Comparison of ENCODE assay signal across 1 cellular context in the genomic region with DNA sequence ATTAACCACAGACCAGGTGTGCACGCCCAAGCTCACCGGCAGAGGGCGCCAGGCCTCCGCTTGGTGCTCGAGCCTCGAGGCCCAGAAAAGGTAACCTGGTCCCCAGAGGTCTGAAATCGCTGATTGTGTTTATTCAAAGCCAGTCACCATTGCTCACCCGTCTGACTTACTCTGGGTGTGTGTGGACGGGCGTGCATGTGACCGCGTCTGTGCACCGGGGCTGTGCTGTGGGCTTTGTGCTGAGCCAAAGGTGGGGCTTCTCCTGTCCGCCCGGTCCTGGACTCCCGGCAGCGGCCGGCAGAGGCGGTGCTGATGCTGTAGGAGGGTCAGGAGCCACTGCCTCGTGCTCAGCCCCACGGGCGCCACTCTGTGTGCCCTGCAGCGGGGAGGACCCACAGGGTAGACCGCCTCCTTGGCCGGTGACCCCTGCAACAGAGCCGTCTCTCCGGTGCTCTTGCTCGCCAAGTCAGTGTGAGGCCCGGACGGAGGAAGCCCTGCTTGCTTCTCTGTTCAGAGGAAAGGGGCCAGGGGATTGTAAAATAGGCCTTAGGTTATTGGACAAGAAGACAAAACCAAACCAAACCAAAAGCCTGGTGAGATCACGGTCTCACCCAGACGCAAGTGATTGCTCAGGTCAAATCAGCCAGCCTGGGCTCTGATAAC.
TF ChIP-seq lines count a peak whose summit lies in the region.

No MANE protein-coding gene starts in this region.

TF ChIP-seq in HepG2, 621 proteins besides CTCF, POLR2A, EP300 and RAD21 (continued from another document and continues in another):
- TF ChIP-seq KDM5A (IDR thresholded peaks at IDR 0.05; ENCODE audit: borderline replicate concordance, low read length) (no peak), FOXA1 (IDR thresholded peaks at IDR 0.05) (no peak), FOXA1 (CRISPR knock-in tag; IDR thresholded peaks at IDR 0.05) (peak; percentile 35; the same call in 1 of the 2 replicates), HNF4G (IDR thresholded peaks at IDR 0.05; ENCODE audit: borderline replicate concordance, low read depth, low read length) (no peak), HNF4G (CRISPR knock-in tag; IDR thresholded peaks at IDR 0.05; ENCODE audit: borderline replicate concordance, low read depth) (no peak), ZNF773 (CRISPR knock-in tag; IDR thresholded peaks at IDR 0.05; ENCODE audit: borderline replicate concordance) (no peak), HMG20A (CRISPR knock-in tag; IDR thresholded peaks at IDR 0.05; ENCODE audit: borderline replicate concordance) (no peak), ERF (CRISPR knock-in tag; IDR thresholded peaks at IDR 0.05) (peak; percentile 70; the same call in 1 of the 2 replicates), ZNF282 (IDR thresholded peaks at IDR 0.05; ENCODE audit: partially characterized antibody) (no peak), KLF16 (CRISPR knock-in tag; IDR thresholded peaks at IDR 0.05) (peak in 1 of 2 experiments; percentile 48; a peak in 1 of 4 replicates), YY1 (IDR thresholded peaks at IDR 0.05; ENCODE audit: insufficient read depth, insufficient replicate concordance, low read depth, low read length) (no peak), HOXD1 (CRISPR knock-in tag; IDR thresholded peaks at IDR 0.05) (no peak), RFXAP (CRISPR knock-in tag; IDR thresholded peaks at IDR 0.05; ENCODE audit: borderline replicate concordance) (peak; percentile 61; the same call in 1 of the 2 replicates), GATAD1 (CRISPR knock-in tag; IDR thresholded peaks at IDR 0.05) (0 out of 2 replicates have a peak, but pooled peaks have one; percentile 28), ZSCAN21 (CRISPR knock-in tag; IDR thresholded peaks at IDR 0.05; ENCODE audit: borderline replicate concordance) (0 out of 2 replicates have a peak, but pooled peaks have one; percentile 37), RNF2 (conservative IDR thresholded peaks at IDR 0.05; ENCODE audit: low read depth) (peak; percentile 72), ZNF331 (CRISPR knock-in tag; IDR thresholded peaks at IDR 0.05) (peak; percentile 31; the same call in 1 of the 2 replicates), RXRA (CRISPR knock-in tag; IDR thresholded peaks at IDR 0.05) (peak; percentile 23; the same call in 1 of the 2 replicates), ZNF605 (CRISPR knock-in tag; IDR thresholded peaks at IDR 0.05) (no peak; the same call in 1 of the 2 replicates), ZNF558 (CRISPR knock-in tag; IDR thresholded peaks at IDR 0.05; ENCODE audit: borderline replicate concordance) (no peak), ZFP36L1 (CRISPR knock-in tag; IDR thresholded peaks at IDR 0.05) (peak; percentile 73; the same call in 1 of the 2 replicates), RXRB (CRISPR knock-in tag; IDR thresholded peaks at IDR 0.05; ENCODE audit: borderline replicate concordance) (peak; percentile 20; the same call in 1 of the 2 replicates), HDAC2 (CRISPR knock-in tag; IDR thresholded peaks at IDR 0.05) (peak; percentile 55), PHF21A (CRISPR knock-in tag; IDR thresholded peaks at IDR 0.05) (peak; percentile 56; the same call in 1 of the 2 replicates), ZC3H4 (CRISPR knock-in tag; IDR thresholded peaks at IDR 0.05; ENCODE audit: borderline replicate concordance) (no peak), ZNF10 (CRISPR knock-in tag; IDR thresholded peaks at IDR 0.05; ENCODE audit: borderline replicate concordance, low read depth) (no peak), CENPX (CRISPR knock-in tag; IDR thresholded peaks at IDR 0.05) (no peak), MAFF (IDR thresholded peaks at IDR 0.05; ENCODE audit: low read depth, low read length) (peak; percentile 55), ZEB1 (IDR thresholded peaks at IDR 0.05; ENCODE audit: insufficient replicate concordance, low read depth) (no peak), ZNF772 (CRISPR knock-in tag; IDR thresholded peaks at IDR 0.05) (no peak), STAG1 (CRISPR knock-in tag; IDR thresholded peaks at IDR 0.05) (peak; percentile 92)
- TF ChIP-seq, protein P1, sequence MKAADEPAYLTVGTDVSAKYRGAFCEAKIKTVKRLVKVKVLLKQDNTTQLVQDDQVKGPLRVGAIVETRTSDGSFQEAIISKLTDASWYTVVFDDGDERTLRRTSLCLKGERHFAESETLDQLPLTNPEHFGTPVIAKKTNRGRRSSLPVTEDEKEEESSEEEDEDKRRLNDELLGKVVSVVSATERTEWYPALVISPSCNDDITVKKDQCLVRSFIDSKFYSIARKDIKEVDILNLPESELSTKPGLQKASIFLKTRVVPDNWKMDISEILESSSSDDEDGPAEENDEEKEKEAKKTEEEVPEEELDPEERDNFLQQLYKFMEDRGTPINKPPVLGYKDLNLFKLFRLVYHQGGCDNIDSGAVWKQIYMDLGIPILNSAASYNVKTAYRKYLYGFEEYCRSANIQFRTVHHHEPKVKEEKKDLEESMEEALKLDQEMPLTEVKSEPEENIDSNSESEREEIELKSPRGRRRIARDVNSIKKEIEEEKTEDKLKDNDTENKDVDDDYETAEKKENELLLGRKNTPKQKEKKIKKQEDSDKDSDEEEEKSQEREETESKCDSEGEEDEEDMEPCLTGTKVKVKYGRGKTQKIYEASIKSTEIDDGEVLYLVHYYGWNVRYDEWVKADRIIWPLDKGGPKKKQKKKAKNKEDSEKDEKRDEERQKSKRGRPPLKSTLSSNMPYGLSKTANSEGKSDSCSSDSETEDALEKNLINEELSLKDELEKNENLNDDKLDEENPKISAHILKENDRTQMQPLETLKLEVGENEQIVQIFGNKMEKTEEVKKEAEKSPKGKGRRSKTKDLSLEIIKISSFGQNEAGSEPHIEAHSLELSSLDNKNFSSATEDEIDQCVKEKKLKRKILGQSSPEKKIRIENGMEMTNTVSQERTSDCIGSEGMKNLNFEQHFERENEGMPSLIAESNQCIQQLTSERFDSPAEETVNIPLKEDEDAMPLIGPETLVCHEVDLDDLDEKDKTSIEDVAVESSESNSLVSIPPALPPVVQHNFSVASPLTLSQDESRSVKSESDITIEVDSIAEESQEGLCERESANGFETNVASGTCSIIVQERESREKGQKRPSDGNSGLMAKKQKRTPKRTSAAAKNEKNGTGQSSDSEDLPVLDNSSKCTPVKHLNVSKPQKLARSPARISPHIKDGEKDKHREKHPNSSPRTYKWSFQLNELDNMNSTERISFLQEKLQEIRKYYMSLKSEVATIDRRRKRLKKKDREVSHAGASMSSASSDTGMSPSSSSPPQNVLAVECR (CRISPR knock-in tag; IDR thresholded peaks at IDR 0.05; ENCODE audit: borderline replicate concordance): peak; percentile 45; the same call in 1 of the 2 replicates
- TF ChIP-seq, protein P2, sequence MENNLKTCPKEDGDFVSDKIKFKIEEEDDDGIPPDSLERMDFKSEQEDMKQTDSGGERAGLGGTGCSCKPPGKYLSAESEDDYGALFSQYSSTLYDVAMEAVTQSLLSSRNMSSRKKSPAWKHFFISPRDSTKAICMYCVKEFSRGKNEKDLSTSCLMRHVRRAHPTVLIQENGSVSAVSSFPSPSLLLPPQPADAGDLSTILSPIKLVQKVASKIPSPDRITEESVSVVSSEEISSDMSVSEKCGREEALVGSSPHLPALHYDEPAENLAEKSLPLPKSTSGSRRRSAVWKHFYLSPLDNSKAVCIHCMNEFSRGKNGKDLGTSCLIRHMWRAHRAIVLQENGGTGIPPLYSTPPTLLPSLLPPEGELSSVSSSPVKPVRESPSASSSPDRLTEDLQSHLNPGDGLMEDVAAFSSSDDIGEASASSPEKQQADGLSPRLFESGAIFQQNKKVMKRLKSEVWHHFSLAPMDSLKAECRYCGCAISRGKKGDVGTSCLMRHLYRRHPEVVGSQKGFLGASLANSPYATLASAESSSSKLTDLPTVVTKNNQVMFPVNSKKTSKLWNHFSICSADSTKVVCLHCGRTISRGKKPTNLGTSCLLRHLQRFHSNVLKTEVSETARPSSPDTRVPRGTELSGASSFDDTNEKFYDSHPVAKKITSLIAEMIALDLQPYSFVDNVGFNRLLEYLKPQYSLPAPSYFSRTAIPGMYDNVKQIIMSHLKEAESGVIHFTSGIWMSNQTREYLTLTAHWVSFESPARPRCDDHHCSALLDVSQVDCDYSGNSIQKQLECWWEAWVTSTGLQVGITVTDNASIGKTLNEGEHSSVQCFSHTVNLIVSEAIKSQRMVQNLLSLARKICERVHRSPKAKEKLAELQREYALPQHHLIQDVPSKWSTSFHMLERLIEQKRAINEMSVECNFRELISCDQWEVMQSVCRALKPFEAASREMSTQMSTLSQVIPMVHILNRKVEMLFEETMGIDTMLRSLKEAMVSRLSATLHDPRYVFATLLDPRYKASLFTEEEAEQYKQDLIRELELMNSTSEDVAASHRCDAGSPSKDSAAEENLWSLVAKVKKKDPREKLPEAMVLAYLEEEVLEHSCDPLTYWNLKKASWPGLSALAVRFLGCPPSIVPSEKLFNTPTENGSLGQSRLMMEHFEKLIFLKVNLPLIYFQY (CRISPR knock-in tag; IDR thresholded peaks at IDR 0.05; ENCODE audit: borderline replicate concordance): 0 out of 2 replicates have a peak, but pooled peaks have one; percentile 33
- TF ChIP-seq, protein P3, sequence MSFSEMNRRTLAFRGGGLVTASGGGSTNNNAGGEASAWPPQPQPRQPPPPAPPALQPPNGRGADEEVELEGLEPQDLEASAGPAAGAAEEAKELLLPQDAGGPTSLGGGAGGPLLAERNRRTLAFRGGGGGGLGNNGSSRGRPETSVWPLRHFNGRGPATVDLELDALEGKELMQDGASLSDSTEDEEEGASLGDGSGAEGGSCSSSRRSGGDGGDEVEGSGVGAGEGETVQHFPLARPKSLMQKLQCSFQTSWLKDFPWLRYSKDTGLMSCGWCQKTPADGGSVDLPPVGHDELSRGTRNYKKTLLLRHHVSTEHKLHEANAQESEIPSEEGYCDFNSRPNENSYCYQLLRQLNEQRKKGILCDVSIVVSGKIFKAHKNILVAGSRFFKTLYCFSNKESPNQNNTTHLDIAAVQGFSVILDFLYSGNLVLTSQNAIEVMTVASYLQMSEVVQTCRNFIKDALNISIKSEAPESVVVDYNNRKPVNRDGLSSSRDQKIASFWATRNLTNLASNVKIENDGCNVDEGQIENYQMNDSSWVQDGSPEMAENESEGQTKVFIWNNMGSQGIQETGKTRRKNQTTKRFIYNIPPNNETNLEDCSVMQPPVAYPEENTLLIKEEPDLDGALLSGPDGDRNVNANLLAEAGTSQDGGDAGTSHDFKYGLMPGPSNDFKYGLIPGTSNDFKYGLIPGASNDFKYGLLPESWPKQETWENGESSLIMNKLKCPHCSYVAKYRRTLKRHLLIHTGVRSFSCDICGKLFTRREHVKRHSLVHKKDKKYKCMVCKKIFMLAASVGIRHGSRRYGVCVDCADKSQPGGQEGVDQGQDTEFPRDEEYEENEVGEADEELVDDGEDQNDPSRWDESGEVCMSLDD (CRISPR knock-in tag; IDR thresholded peaks at IDR 0.05; ENCODE audit: borderline replicate concordance): no peak
- TF ChIP-seq, protein P4, sequence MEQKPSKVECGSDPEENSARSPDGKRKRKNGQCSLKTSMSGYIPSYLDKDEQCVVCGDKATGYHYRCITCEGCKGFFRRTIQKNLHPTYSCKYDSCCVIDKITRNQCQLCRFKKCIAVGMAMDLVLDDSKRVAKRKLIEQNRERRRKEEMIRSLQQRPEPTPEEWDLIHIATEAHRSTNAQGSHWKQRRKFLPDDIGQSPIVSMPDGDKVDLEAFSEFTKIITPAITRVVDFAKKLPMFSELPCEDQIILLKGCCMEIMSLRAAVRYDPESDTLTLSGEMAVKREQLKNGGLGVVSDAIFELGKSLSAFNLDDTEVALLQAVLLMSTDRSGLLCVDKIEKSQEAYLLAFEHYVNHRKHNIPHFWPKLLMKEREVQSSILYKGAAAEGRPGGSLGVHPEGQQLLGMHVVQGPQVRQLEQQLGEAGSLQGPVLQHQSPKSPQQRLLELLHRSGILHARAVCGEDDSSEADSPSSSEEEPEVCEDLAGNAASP (CRISPR knock-in tag; IDR thresholded peaks at IDR 0.05; ENCODE audit: borderline replicate concordance): 0 out of 2 replicates have a peak, but pooled peaks have one; percentile 32
- TF ChIP-seq, protein P5, sequence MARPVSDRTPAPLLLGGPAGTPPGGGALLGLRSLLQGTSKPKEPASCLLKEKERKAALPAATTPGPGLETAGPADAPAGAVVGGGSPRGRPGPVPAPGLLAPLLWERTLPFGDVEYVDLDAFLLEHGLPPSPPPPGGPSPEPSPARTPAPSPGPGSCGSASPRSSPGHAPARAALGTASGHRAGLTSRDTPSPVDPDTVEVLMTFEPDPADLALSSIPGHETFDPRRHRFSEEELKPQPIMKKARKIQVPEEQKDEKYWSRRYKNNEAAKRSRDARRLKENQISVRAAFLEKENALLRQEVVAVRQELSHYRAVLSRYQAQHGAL (CRISPR knock-in tag; IDR thresholded peaks at IDR 0.05; ENCODE audit: not compliant biosample characterization): no peak
- TF ChIP-seq, protein P6, sequence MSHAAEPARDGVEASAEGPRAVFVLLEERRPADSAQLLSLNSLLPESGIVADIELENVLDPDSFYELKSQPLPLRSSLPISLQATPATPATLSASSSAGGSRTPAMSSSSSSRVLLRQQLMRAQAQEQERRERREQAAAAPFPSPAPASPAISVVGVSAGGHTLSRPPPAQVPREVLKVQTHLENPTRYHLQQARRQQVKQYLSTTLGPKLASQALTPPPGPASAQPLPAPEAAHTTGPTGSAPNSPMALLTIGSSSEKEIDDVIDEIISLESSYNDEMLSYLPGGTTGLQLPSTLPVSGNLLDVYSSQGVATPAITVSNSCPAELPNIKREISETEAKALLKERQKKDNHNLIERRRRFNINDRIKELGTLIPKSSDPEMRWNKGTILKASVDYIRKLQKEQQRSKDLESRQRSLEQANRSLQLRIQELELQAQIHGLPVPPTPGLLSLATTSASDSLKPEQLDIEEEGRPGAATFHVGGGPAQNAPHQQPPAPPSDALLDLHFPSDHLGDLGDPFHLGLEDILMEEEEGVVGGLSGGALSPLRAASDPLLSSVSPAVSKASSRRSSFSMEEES (CRISPR knock-in tag; IDR thresholded peaks at IDR 0.05): 0 out of 2 replicates have a peak, but pooled peaks have one; percentile 43
- TF ChIP-seq, protein P7, sequence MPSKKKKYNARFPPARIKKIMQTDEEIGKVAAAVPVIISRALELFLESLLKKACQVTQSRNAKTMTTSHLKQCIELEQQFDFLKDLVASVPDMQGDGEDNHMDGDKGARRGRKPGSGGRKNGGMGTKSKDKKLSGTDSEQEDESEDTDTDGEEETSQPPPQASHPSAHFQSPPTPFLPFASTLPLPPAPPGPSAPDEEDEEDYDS (CRISPR knock-in tag; IDR thresholded peaks at IDR 0.05): 0 out of 2 replicates have a peak, but pooled peaks have one; percentile 19
- TF ChIP-seq, protein P8, sequence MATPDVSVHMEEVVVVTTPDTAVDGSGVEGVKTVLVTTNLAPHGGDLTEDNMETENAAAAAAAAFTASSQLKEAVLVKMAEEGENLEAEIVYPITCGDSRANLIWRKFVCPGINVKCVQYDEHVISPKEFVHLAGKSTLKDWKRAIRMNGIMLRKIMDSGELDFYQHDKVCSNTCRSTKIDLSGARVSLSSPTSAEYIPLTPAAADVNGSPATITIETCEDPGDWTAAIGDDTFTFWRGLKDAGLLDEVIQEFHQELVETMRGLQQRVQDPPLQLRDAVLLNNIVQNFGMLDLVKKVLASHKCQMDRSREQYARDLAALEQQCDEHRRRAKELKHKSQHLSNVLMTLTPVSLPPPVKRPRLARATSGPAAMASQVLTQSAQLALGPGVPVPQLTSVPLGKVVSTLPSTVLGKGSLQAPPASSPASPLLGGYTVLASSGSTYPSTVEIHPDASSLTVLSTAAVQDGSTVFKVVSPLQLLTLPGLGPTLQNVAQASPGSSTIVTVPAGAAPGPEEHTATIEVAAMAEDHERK (CRISPR knock-in tag; IDR thresholded peaks at IDR 0.05; ENCODE audit: low read depth): no peak
